In genomic region chr6:27593861-27594260, GRCh38 we compare ENCODE assay signal across 18 cellular contexts.
DNase-seq lines count a peak whose midpoint lies in the region; ATAC-seq and TF ChIP-seq lines count a peak whose summit lies in the region.
"Had no signal": no experiment of that assay in that cellular context is flagged by ENCODE, and none has a peak within 500 bp of the region (broad histone marks: within the 10 kb centered on the region; RNA-seq: fewer than 3 reads in every experiment).

No MANE protein-coding gene starts in this region.

- no peaks in the 10 kb centered on the region for H3K9me3 Mint-ChIP-seq in activated naive CD4-positive, alpha-beta T cell treated with anti-CD3 and anti-CD28 coated beads, Interleukin-2, amount 50 U/mL, for 24 hours
- H3K9me3 Mint-ChIP-seq: central memory CD8-positive, alpha-beta T cell had no signal

- no peak for ATAC-seq in GM21825 (IDR thresholded peaks at IDR 0.05; ENCODE audit: unreplicated experiment)
- ATAC-seq: mucosa of descending colon had no signal

- no peaks in the 10 kb centered on the region for H3K36me3 ChIP-seq in NT2/D1 (ENCODE audit: insufficient read depth, insufficient read length, low read length)
- H3K36me3 ChIP-seq in skeletal muscle satellite cell (ENCODE audit: insufficient read depth, low read length): no peaks in the 10 kb centered on the region
- H3K36me3 ChIP-seq: esophagus squamous epithelium, transverse colon had no signal

- H3K27ac Mint-ChIP-seq in activated naive CD4-positive, alpha-beta T cell treated with anti-CD3 and anti-CD28 coated beads, Interleukin-2, amount 50 U/mL, for 24 hours: peak overlapping the region; percentile 37

- no peak for TF ChIP-seq CTCF in fibroblast of mammary gland (conservative IDR thresholded peaks at IDR 0.05; ENCODE audit: control insufficient read depth, insufficient read depth, low read depth, low read length)

- H3K36me3 Mint-ChIP-seq in activated naive CD4-positive, alpha-beta T cell treated with anti-CD3 and anti-CD28 coated beads, Interleukin-2, amount 50 U/mL, for 24 hours: no peaks in the 10 kb centered on the region

- no peak overlapping the region for H3K4me3 Mint-ChIP-seq in activated naive CD4-positive, alpha-beta T cell treated with anti-CD3 and anti-CD28 coated beads, Interleukin-2, amount 50 U/mL, for 24 hours
- H3K4me3 Mint-ChIP-seq: central memory CD8-positive, alpha-beta T cell had no signal

- H3K27me3 ChIP-seq in NT2/D1 (ENCODE audit: insufficient read depth, insufficient read length): peaks cover 12% of the 10 kb centered on the region
- no peaks in the 10 kb centered on the region for H3K27me3 ChIP-seq in skeletal muscle satellite cell (ENCODE audit: control insufficient read depth, insufficient read depth, low read length)

- H3K4me2 ChIP-seq in skeletal muscle satellite cell (ENCODE audit: low read length): peak overlapping the region; percentile 77

- H3K4me1 Mint-ChIP-seq in activated naive CD4-positive, alpha-beta T cell treated with anti-CD3 and anti-CD28 coated beads, Interleukin-2, amount 50 U/mL, for 24 hours: peaks cover 4% of the 10 kb centered on the region
- H3K4me1 Mint-ChIP-seq: central memory CD8-positive, alpha-beta T cell had no signal

- peaks cover 29% of the 10 kb centered on the region for H3K27me3 Mint-ChIP-seq in activated naive CD4-positive, alpha-beta T cell treated with anti-CD3 and anti-CD28 coated beads, Interleukin-2, amount 50 U/mL, for 24 hours

- H3K4me3 ChIP-seq in NT2/D1 (ENCODE audit: insufficient read length, low read depth): peak overlapping the region; percentile 64
- H3K4me3 ChIP-seq in fibroblast of mammary gland (ENCODE audit: control insufficient read depth, low read depth, low read length): peak overlapping the region; percentile 69
- H3K4me3 ChIP-seq in skeletal muscle satellite cell (ENCODE audit: low read length): no peak overlapping the region
- H3K4me3 ChIP-seq: esophagus squamous epithelium, mucosa of descending colon, transverse colon had no signal

- H3K9ac ChIP-seq in NT2/D1 (ENCODE audit: insufficient read length, low read depth): no peak overlapping the region
- H3K9ac ChIP-seq in skeletal muscle satellite cell (ENCODE audit: low read depth, low read length): no peak overlapping the region

- no peak for DNase-seq in activated naive CD4-positive, alpha-beta T cell treated with Interleukin-2 at 50 U/mL for 16 hours
- DNase-seq in NT2/D1 (ENCODE audit: low read depth, low spot score): no peak
- no peak for DNase-seq in fibroblast of mammary gland (ENCODE audit: low read depth)
- DNase-seq in SW480 (ENCODE audit: low spot score): no peak
- DNase-seq in NCI-H2029 treated with DMSO at 0.1 percent for 48 hours (lab: John Stamatoyannopoulos, UW): no peak
- DNase-seq: activated effector memory CD4-positive, alpha-beta T cell treated with anti-CD3 and anti-CD28 coated beads, Interleukin-2, amount 50 U/mL, for 16 hours; DMS79 treated with DMSO at 0.1 percent for 48 hours; esophagus squamous epithelium; glutamatergic neuron; Karpas-422; mucosa of descending colon; NCI-H1105; RPMI8226; transverse colon had no signal

- H3K9me3 ChIP-seq in NT2/D1 (ENCODE audit: insufficient read depth, low read length): no peaks in the 10 kb centered on the region
- no peaks in the 10 kb centered on the region for H3K9me3 ChIP-seq in skeletal muscle satellite cell (replicated peaks; ENCODE audit: low read length)
- H3K9me3 ChIP-seq: esophagus squamous epithelium, mucosa of descending colon, transverse colon had no signal

- H3K4me1 ChIP-seq in NT2/D1 (ENCODE audit: insufficient read depth, insufficient read length) (no peaks in the 10 kb centered on the region), skeletal muscle satellite cell (ENCODE audit: control insufficient read depth, insufficient read depth, low read length) (no peaks in the 10 kb centered on the region)
